ENCODE assay signal across 22 cellular contexts in the genomic region with DNA sequence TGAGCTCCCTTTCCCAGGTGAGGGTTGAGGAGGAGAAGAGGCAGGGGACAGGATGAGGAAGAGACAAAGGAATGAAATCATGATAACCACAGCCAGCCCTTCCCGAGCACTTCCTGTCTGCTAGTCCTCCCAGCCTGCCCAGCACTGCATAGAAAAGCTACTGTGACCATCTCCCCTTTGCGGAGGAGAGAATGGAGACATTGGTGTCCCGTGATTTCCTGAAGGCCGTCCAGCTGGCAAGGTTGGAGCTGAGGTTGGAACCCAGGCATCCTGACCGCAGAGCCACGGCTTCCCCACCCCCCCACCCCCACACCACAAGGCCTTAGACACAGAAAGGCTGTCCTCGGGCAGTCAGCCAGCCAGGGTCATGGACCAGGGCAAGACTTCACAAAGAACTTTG.
A peak's percentile ranks its signal among the peaks of the same experiment; 100 is the strongest.
DNase-seq lines count a peak whose midpoint lies in the region; ATAC-seq and TF ChIP-seq lines count a peak whose summit lies in the region.
"Had no signal": no experiment of that assay in that cellular context is flagged by ENCODE, and none has a peak within 500 bp of the region (broad histone marks: within the 10 kb centered on the region; RNA-seq: fewer than 3 reads in every experiment).

No MANE protein-coding gene starts in this region.

- DNase-seq in ELR (ENCODE audit: low read depth) = peak; percentile 53
- peak; percentile 37 for DNase-seq in PC-3
- DNase-seq in foreskin keratinocyte = no peak
- peak; percentile 85 for DNase-seq in myocyte (ENCODE audit: low read depth)
- DNase-seq in activated naive CD4-positive, alpha-beta T cell (lab: John Stamatoyannopoulos, UW) = no peak
- DNase-seq in D341Med (ENCODE audit: low spot score) = no peak
- DNase-seq: activated CD8-positive, alpha-beta memory T cell treated with anti-CD3 and anti-CD28 coated beads, Interleukin-2, amount 10 ng/mL, durations not matched to agents 7 days and 5 days; Caco-2; effector memory CD8-positive, alpha-beta T cell; hypothalamus; Karpas-422; NCI-H1105; NCI-H2107; NCI-H69; OCI-M1; stimulated activated CD8-positive, alpha-beta memory T cell treated with anti-CD3 and anti-CD28 coated beads, Interleukin-4, amount 100 ng/mL, for 48 hours had no signal

- no peaks in the 10 kb centered on the region for H4K20me1 ChIP-seq in PC-3 (ENCODE audit: low read length)

- TF ChIP-seq CTCF in PC-3 (conservative IDR thresholded peaks at IDR 0.05; ENCODE audit: low read depth, low read length) = no peak
- TF ChIP-seq CTCF in foreskin keratinocyte (conservative IDR thresholded peaks at IDR 0.05) = no peak

- no TSS peak for BruUV-seq in PC-3 (replicated peaks; lab: Mats Ljungman, UMichigan)

- no peak overlapping the region for H3K9ac ChIP-seq in PC-3 (ENCODE audit: low read length)

- POLR2A ChIA-PET in PC-3 (lab: Charles Lee; ENCODE audit: unreplicated experiment) = no interaction called here

- H2AFZ ChIP-seq in PC-3 (ENCODE audit: low read length) = no peak overlapping the region

- no peak overlapping the region for H3K4me3 ChIP-seq in PC-3 (ENCODE audit: low read length)
- H3K4me3 ChIP-seq: cardiac muscle cell, SK-N-MC, smooth muscle cell had no signal

- H3K27me3 ChIP-seq in PC-3 (ENCODE audit: low read length) (no peaks in the 10 kb centered on the region), foreskin keratinocyte (no peaks in the 10 kb centered on the region)
- H3K27me3 ChIP-seq: cardiac muscle cell had no signal

- ATAC-seq in PC-3 (no peak), foreskin keratinocyte (peak; percentile 30), GM19324 (IDR thresholded peaks at IDR 0.05; ENCODE audit: low FRiP score, unreplicated experiment) (no peak), GM18868 (IDR thresholded peaks at IDR 0.05; ENCODE audit: unreplicated experiment) (no peak)
- ATAC-seq: activated CD8-positive, alpha-beta memory T cell treated with anti-CD3 and anti-CD28 coated beads, Interleukin-2, amount 10 ng/mL, durations not matched to agents 7 days and 5 days; activated T-helper 17 cell treated with anti-CD3 and anti-CD28 coated beads, Interleukin-2, amount 50 U/mL, for 72 hours; effector memory CD8-positive, alpha-beta T cell had no signal

- CTCF ChIA-PET in PC-3 (lab: Charles Lee) = no interaction called here

- H3K9me3 ChIP-seq in PC-3 (ENCODE audit: low read length) = no peaks in the 10 kb centered on the region
- H3K9me3 ChIP-seq: Caco-2 had no signal

- no peaks in the 10 kb centered on the region for H3K9me2 ChIP-seq in PC-3 (replicated peaks; ENCODE audit: low read length)

- H3K27ac ChIP-seq in PC-3 (ENCODE audit: low read length) (no peak overlapping the region), foreskin keratinocyte (no peak overlapping the region)
- H3K27ac ChIP-seq: cardiac muscle cell, SK-N-MC had no signal

- no peaks in the 10 kb centered on the region for H3F3A ChIP-seq in PC-3 (ENCODE audit: low read length, unreplicated experiment)

- H3K4me2 ChIP-seq in PC-3 (ENCODE audit: low read length) = 0 out of 2 replicates have a peak overlapping the region, but pooled peaks have one; percentile 1
- H3K4me2 ChIP-seq: smooth muscle cell had no signal

- no peaks in the 10 kb centered on the region for H3K36me3 ChIP-seq in PC-3 (ENCODE audit: low read depth, low read length)
- H3K36me3 ChIP-seq: cardiac muscle cell had no signal

- intact Hi-C loops in PC-3 (cut with micrococcal nuclease) = no loop called here

- peaks cover 43% of the 10 kb centered on the region for H3K4me1 ChIP-seq in PC-3 (ENCODE audit: insufficient read depth, low read length)
- H3K4me1 ChIP-seq in foreskin keratinocyte = no peaks in the 10 kb centered on the region
- H3K4me1 ChIP-seq: Caco-2 had no signal

- H3K79me2 ChIP-seq in PC-3 (ENCODE audit: low read length) = no peaks in the 10 kb centered on the region

Comparison
In these comparisons a context has a peak if more than half of its experiments do, and no peak if none do; other contexts are left out.
1. DNase-seq: peak in ELR (single experiment), PC-3 (single experiment) and myocyte (single experiment); none in foreskin keratinocyte (0 of 2), activated naive CD4-positive, alpha-beta T cell (0 of 4) and D341Med (single experiment).